In genomic region chr14:87449016-87449415, GRCh38 we compare ENCODE assay signal across 28 cellular contexts.
"Had no signal": no experiment of that assay in that cellular context is flagged by ENCODE, and none has a peak within 500 bp of the region (broad histone marks: within the 10 kb centered on the region; RNA-seq: fewer than 3 reads in every experiment).

No MANE protein-coding gene starts in this region.

- H3K4me1 ChIP-seq: gastroesophageal sphincter, heart left ventricle, left lung, prostate gland, right atrium auricular region, suprapubic skin, transverse colon, upper lobe of right lung, uterus had no signal

- H3K4me3 ChIP-seq: gastroesophageal sphincter, heart left ventricle, left lung, prostate gland, right atrium auricular region, smooth muscle cell, suprapubic skin, transverse colon, upper lobe of right lung, uterus had no signal

- H3K27ac ChIP-seq: gastroesophageal sphincter, heart left ventricle, left lung, prostate gland, right atrium auricular region, suprapubic skin, transverse colon, upper lobe of right lung, uterus had no signal

- H3K9me3 ChIP-seq: gastroesophageal sphincter, heart left ventricle, prostate gland, right atrium auricular region, suprapubic skin, upper lobe of right lung, uterus had no signal

- DNase-seq: cortex of kidney; effector memory CD8-positive, alpha-beta T cell; foreskin fibroblast; heart left ventricle; hippocampal formation; left cardiac atrium; left lung; mesendoderm; midbrain; naive thymus-derived CD8-positive, alpha-beta T cell; nephron progenitor cell; nucleus accumbens; stimulated activated CD4-positive, alpha-beta T cell treated with anti-CD3 and anti-CD28 coated beads, Interleukin-12 subunit alpha, Interleukin-12 subunit beta, amount 100 ng/mL, for 4 hours; stimulated activated CD4-positive, alpha-beta T cell treated with anti-CD3 and anti-CD28 coated beads, Interleukin-1b, Interleukin-23, amount 100 ng/mL, for 48 hours; stimulated activated CD4-positive, alpha-beta T cell treated with anti-CD3 and anti-CD28 coated beads, Interleukin-4, amount 100 ng/mL, for 1 hour; stimulated activated CD8-positive, alpha-beta memory T cell treated with anti-CD3 and anti-CD28 coated beads, Interleukin-4, amount 100 ng/mL, for 48 hours; stimulated activated naive CD4-positive, alpha-beta T cell; stimulated activated naive CD8-positive, alpha-beta T cell treated with anti-CD3 and anti-CD28 coated beads, Interleukin-15, amount 100 ng/mL, for 72 hours; transverse colon; upper lobe of right lung; uterus had no signal

- H3K9me3 Mint-ChIP-seq: nephron progenitor cell had no signal

- H3K4me1 Mint-ChIP-seq: naive thymus-derived CD8-positive, alpha-beta T cell; nephron progenitor cell; stimulated activated naive CD8-positive, alpha-beta T cell treated with anti-CD3 and anti-CD28 coated beads, Interleukin-15, amount 100 ng/mL, for 72 hours had no signal

- H3K36me3 ChIP-seq: gastroesophageal sphincter, heart left ventricle, left lung, prostate gland, right atrium auricular region, suprapubic skin, transverse colon, upper lobe of right lung, uterus had no signal

- H3K4me3 Mint-ChIP-seq: effector memory CD8-positive, alpha-beta T cell; naive thymus-derived CD8-positive, alpha-beta T cell; nephron progenitor cell; stimulated activated naive CD8-positive, alpha-beta T cell treated with anti-CD3 and anti-CD28 coated beads, Interleukin-15, amount 100 ng/mL, for 72 hours had no signal

- H3K27me3 ChIP-seq: gastroesophageal sphincter, heart left ventricle, left lung, right atrium auricular region, suprapubic skin, transverse colon, upper lobe of right lung, uterus had no signal

- ATAC-seq: effector memory CD8-positive, alpha-beta T cell; esophagus mucosa; gastroesophageal sphincter; heart left ventricle; left cardiac atrium; left lung; naive thymus-derived CD8-positive, alpha-beta T cell; sciatic nerve; stimulated activated naive CD8-positive, alpha-beta T cell treated with anti-CD3 and anti-CD28 coated beads, Interleukin-15, amount 100 ng/mL, for 72 hours; upper lobe of right lung had no signal

- H3K36me3 Mint-ChIP-seq: naive thymus-derived CD8-positive, alpha-beta T cell had no signal

- H3K27ac Mint-ChIP-seq: effector memory CD8-positive, alpha-beta T cell; naive thymus-derived CD8-positive, alpha-beta T cell; nephron progenitor cell; stimulated activated naive CD8-positive, alpha-beta T cell treated with anti-CD3 and anti-CD28 coated beads, Interleukin-15, amount 100 ng/mL, for 72 hours had no signal

- H3K27me3 Mint-ChIP-seq: effector memory CD8-positive, alpha-beta T cell; naive thymus-derived CD8-positive, alpha-beta T cell; stimulated activated naive CD8-positive, alpha-beta T cell treated with anti-CD3 and anti-CD28 coated beads, Interleukin-15, amount 100 ng/mL, for 72 hours had no signal
